14 cellular contexts compared by ENCODE assay signal in the genomic region with DNA sequence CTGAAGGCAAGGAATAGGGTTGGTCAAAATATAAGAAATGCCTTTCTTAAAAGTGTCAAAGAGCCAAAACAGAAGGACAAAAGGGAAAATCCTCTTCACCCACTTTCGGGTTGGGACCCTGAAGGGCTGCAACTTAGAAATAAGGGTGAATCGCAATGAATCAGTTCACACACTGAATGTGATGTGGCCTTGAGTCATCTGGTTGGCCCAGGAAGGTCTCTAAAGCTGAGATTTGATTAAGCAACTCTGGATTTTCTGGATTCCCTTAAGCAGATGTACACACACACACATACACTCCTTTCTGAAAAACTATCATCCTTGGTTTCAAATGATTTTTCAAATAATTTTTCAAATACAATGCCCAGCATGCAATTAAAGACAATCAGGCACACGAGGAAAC. TPM values are rescaled to one million over a fixed set of nuclear protein-coding genes. Genes with fewer than 3 reads are reported as not detected.
DNase-seq lines count a peak whose midpoint lies in the region; ATAC-seq and TF ChIP-seq lines count a peak whose summit lies in the region.
"Had no signal": no experiment of that assay in that cellular context is flagged by ENCODE, and none has a peak within 500 bp of the region (broad histone marks: within the 10 kb centered on the region; RNA-seq: fewer than 3 reads in every experiment).

No MANE protein-coding gene starts in this region.

- peak; percentile 41 for DNase-seq in activated CD4-positive, alpha-beta T cell treated with anti-CD3 and anti-CD28 coated beads for 36 hours
- no peak for DNase-seq in activated CD4-positive, alpha-beta T cell treated with anti-CD3 and anti-CD28 coated beads, Interleukin-2, amount 10 ng/mL, durations not matched to agents 24 days and 14 days
- DNase-seq in PC-9 = peak in 1 of 2 experiments; percentile 86
- peak; percentile 67 for DNase-seq in fibroblast of gingiva (ENCODE audit: low read depth)
- DNase-seq in retina = no peak
- DNase-seq in GM13976 (ENCODE audit: low spot score) = no peak
- DNase-seq: activated naive CD4-positive, alpha-beta T cell; effector memory CD4-positive, alpha-beta T cell; Karpas-422; stimulated activated CD4-positive, alpha-beta T cell treated with anti-CD3 and anti-CD28 coated beads, Interleukin-2, amount 100 ng/mL, for 48 hours had no signal

- peaks cover 39% of the 10 kb centered on the region for H3K4me1 Mint-ChIP-seq in activated CD4-positive, alpha-beta T cell treated with anti-CD3 and anti-CD28 coated beads for 36 hours
- H3K4me1 Mint-ChIP-seq in activated CD4-positive, alpha-beta T cell treated with anti-CD3 and anti-CD28 coated beads, Interleukin-2, amount 10 ng/mL, durations not matched to agents 24 days and 14 days = peaks cover 16% of the 10 kb centered on the region

- ATAC-seq in activated CD4-positive, alpha-beta T cell treated with anti-CD3 and anti-CD28 coated beads for 36 hours = peak; percentile 96
- no peak for ATAC-seq in GM18519 (IDR thresholded peaks at IDR 0.05; ENCODE audit: low FRiP score, unreplicated experiment)

- TF ChIP-seq CTCF in PC-9 (conservative IDR thresholded peaks at IDR 0.05) (no peak), GM13976 (IDR thresholded peaks at IDR 0.05; ENCODE audit: borderline replicate concordance, control extremely low read depth, extremely low read depth, insufficient read depth, missing control alignments) (no peak)

- H3K4me2 ChIP-seq in PC-9 (peak overlapping the region; percentile 77), skeletal muscle satellite cell (ENCODE audit: low read length) (peak overlapping the region; percentile 41)

- POLR2A ChIA-PET in activated CD4-positive, alpha-beta T cell treated with anti-CD3 and anti-CD28 coated beads for 36 hours (lab: Charles Lee) = no interaction called here
- POLR2A ChIA-PET in PC-9 (lab: Charles Lee; ENCODE audit: unreplicated experiment) = no interaction called here

- no peaks in the 10 kb centered on the region for H3K9me3 Mint-ChIP-seq in activated CD4-positive, alpha-beta T cell treated with anti-CD3 and anti-CD28 coated beads for 36 hours (ENCODE audit: low read depth)
- no peaks in the 10 kb centered on the region for H3K9me3 Mint-ChIP-seq in activated CD4-positive, alpha-beta T cell treated with anti-CD3 and anti-CD28 coated beads, Interleukin-2, amount 10 ng/mL, durations not matched to agents 24 days and 14 days

- no peaks in the 10 kb centered on the region for H3K9me2 ChIP-seq in PC-9 (ENCODE audit: insufficient read depth)

- H3K4me3 Mint-ChIP-seq in activated CD4-positive, alpha-beta T cell treated with anti-CD3 and anti-CD28 coated beads for 36 hours = no peak overlapping the region
- no peak overlapping the region for H3K4me3 Mint-ChIP-seq in activated CD4-positive, alpha-beta T cell treated with anti-CD3 and anti-CD28 coated beads, Interleukin-2, amount 10 ng/mL, durations not matched to agents 24 days and 14 days
- H3K4me3 Mint-ChIP-seq: neural crest cell had no signal

- peak overlapping the region; percentile 95 for H3K27ac ChIP-seq in PC-9

- H3K4me3 ChIP-seq in PC-9 = peak overlapping the region; percentile 45; the same call in 1 of the 2 replicates
- H3K4me3 ChIP-seq in skeletal muscle satellite cell (ENCODE audit: low read length) = no peak overlapping the region
- H3K4me3 ChIP-seq: tibial nerve had no signal

- no peaks in the 10 kb centered on the region for H4K20me1 ChIP-seq in PC-9 (ENCODE audit: insufficient read depth)

- H3K27ac Mint-ChIP-seq in activated CD4-positive, alpha-beta T cell treated with anti-CD3 and anti-CD28 coated beads for 36 hours = peak overlapping the region; percentile 13
- H3K27ac Mint-ChIP-seq in activated CD4-positive, alpha-beta T cell treated with anti-CD3 and anti-CD28 coated beads, Interleukin-2, amount 10 ng/mL, durations not matched to agents 24 days and 14 days = no peak overlapping the region

- H3K27me3 ChIP-seq in PC-9 (ENCODE audit: insufficient read depth, low read depth) (no peaks in the 10 kb centered on the region), skeletal muscle satellite cell (ENCODE audit: control insufficient read depth, insufficient read depth, low read length) (no peaks in the 10 kb centered on the region)

- in situ Hi-C loops in GM13976 (cut with MboI; ENCODE audit: low sequenced_read_pairs, unreplicated experiment) = no loop called here

- H3K36me3 Mint-ChIP-seq in activated CD4-positive, alpha-beta T cell treated with anti-CD3 and anti-CD28 coated beads for 36 hours (ENCODE audit: low read depth) = peaks cover 2% of the 10 kb centered on the region
- H3K36me3 Mint-ChIP-seq in activated CD4-positive, alpha-beta T cell treated with anti-CD3 and anti-CD28 coated beads, Interleukin-2, amount 10 ng/mL, durations not matched to agents 24 days and 14 days (ENCODE audit: low read depth) = peaks cover 12% of the 10 kb centered on the region

- H3K27me3 Mint-ChIP-seq in activated CD4-positive, alpha-beta T cell treated with anti-CD3 and anti-CD28 coated beads for 36 hours = no peaks in the 10 kb centered on the region
- H3K27me3 Mint-ChIP-seq in activated CD4-positive, alpha-beta T cell treated with anti-CD3 and anti-CD28 coated beads, Interleukin-2, amount 10 ng/mL, durations not matched to agents 24 days and 14 days = no peaks in the 10 kb centered on the region

- H3K4me1 ChIP-seq in PC-9 (replicated peaks; ENCODE audit: insufficient read depth) (peaks cover 46% of the 10 kb centered on the region), skeletal muscle satellite cell (ENCODE audit: control insufficient read depth, insufficient read depth, low read length) (peaks cover 14% of the 10 kb centered on the region)
- H3K4me1 ChIP-seq: tibial nerve had no signal

- intact Hi-C loops in activated CD4-positive, alpha-beta T cell treated with anti-CD3 and anti-CD28 coated beads for 36 hours (cut with DNase I, micrococcal nuclease) = no loop called here
- intact Hi-C loops in activated CD4-positive, alpha-beta T cell treated with anti-CD3 and anti-CD28 coated beads, Interleukin-2, amount 10 ng/mL, durations not matched to agents 24 days and 14 days (cut with micrococcal nuclease) = no loop called here
- intact Hi-C loops in PC-9 (cut with micrococcal nuclease; ENCODE audit: unreplicated experiment) = loop anchor here (1.0 kb wide), 1 partner anchor 13 kb away; a partner anchor contains a TSS

- BruUV-seq in PC-9 (replicated peaks; lab: Mats Ljungman, UMichigan) = no TSS peak

- H3K79me2 ChIP-seq in PC-9 (ENCODE audit: low read depth) = peaks cover 88% of the 10 kb centered on the region

- no peak overlapping the region for H3K9ac ChIP-seq in skeletal muscle satellite cell (ENCODE audit: low read depth, low read length)

- H3K9me3 ChIP-seq in PC-9 (ENCODE audit: insufficient read depth, low read depth) (no peaks in the 10 kb centered on the region), skeletal muscle satellite cell (replicated peaks; ENCODE audit: low read length) (no peaks in the 10 kb centered on the region)
- H3K9me3 ChIP-seq: tibial nerve had no signal

- CTCF ChIA-PET in activated CD4-positive, alpha-beta T cell treated with anti-CD3 and anti-CD28 coated beads for 36 hours (lab: Charles Lee) = interaction anchor here (0.5 kb wide), 1 partner anchor 162 kb away, joined by 3 read pairs; no protein-coding TSS in a partner anchor
- CTCF ChIA-PET in PC-9 (lab: Charles Lee) = no interaction called here

- H3F3A ChIP-seq in PC-9 (ENCODE audit: insufficient read depth, low read depth) = peaks cover 32% of the 10 kb centered on the region

- H2AFZ ChIP-seq in PC-9 = no peak overlapping the region

- H3K36me3 ChIP-seq in PC-9 (ENCODE audit: low read depth) (peaks cover 11% of the 10 kb centered on the region; the same call in 1 of the 2 replicates), skeletal muscle satellite cell (ENCODE audit: insufficient read depth, low read length) (no peaks in the 10 kb centered on the region)
- H3K36me3 ChIP-seq: tibial nerve had no signal

RNA-seq across cellular contexts. Expression of a gene that starts 13.1 kb away (rescaled TPM):
- total RNA-seq in activated CD4-positive, alpha-beta T cell treated with anti-CD3 and anti-CD28 coated beads for 36 hours = 10 to 100 TPM; 18.7 to 20.1 TPM
- 21.9 and 23.7 TPM in 2 replicates for total RNA-seq in activated CD4-positive, alpha-beta T cell treated with anti-CD3 and anti-CD28 coated beads, Interleukin-2, amount 10 ng/mL, durations not matched to agents 24 days and 14 days
- 46.7 and 50.8 TPM in 2 replicates for total RNA-seq in PC-9 (2021)
- total RNA-seq in skeletal muscle satellite cell (2012; rRNA removed) = 9.0 and 14.4 TPM in 2 replicates

Comparison
In these comparisons a context has a peak if more than half of its experiments do, and no peak if none do; other contexts are left out.
1. DNase-seq: peak in activated CD4-positive, alpha-beta T cell treated with anti-CD3 and anti-CD28 coated beads for 36 hours (single experiment) and fibroblast of gingiva (single experiment); none in activated CD4-positive, alpha-beta T cell treated with anti-CD3 and anti-CD28 coated beads, Interleukin-2, amount 10 ng/mL, durations not matched to agents 24 days and 14 days (single experiment), retina (single experiment) and GM13976 (single experiment).